Comparison of ENCODE assay signal across 21 cellular contexts in the genomic region with DNA sequence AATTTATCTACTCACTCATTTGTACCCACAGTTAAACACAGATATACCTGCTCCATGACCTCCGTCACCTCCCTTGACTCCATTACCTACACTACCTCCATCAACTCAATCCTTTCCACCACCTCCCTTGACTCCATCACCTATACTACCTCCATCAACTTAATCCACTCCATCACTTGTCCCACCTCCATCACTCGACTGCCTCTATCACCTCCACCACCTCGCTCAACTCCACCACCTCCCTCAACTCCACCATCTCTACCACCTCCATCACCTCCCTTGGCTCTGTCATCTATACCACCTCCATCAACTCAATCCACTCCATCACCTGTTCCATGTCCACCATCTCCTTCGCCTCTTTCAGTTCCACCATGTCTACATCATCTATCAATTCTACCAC. TPM values are rescaled to one million over a fixed set of nuclear protein-coding genes. Genes with fewer than 3 reads are reported as not detected.
DNase-seq lines count a peak whose midpoint lies in the region; ATAC-seq, FAIRE-seq and TF ChIP-seq lines count a peak whose summit lies in the region.
"Had no signal": no experiment of that assay in that cellular context is flagged by ENCODE, and none has a peak within 500 bp of the region (broad histone marks: within the 10 kb centered on the region; RNA-seq: fewer than 3 reads in every experiment).

No MANE protein-coding gene starts in this region.

- no peak overlapping the region for H2BK12ac ChIP-seq in neuronal stem cell (ENCODE audit: low read length)

- H3K4me2 ChIP-seq in GM12878 (ENCODE audit: control insufficient read depth, insufficient read depth) (no peak overlapping the region), neuronal stem cell (ENCODE audit: insufficient read depth, low read length, poor library complexity, severe bottlenecking) (no peak overlapping the region)
- H3K4me2 ChIP-seq: BLaER1, GM23338 had no signal

- TF ChIP-seq RAD21 in GM12878 (IDR thresholded peaks at IDR 0.05; ENCODE audit: insufficient read depth, low read depth, low read length), result no peak

- H2AFZ ChIP-seq in GM12878 (ENCODE audit: control insufficient read depth, low read depth, low read length) (no peak overlapping the region), neuronal stem cell (ENCODE audit: low read length) (no peak overlapping the region)
- H2AFZ ChIP-seq: GM23338 had no signal

- POLR2A ChIA-PET in GM12878 (lab: Charles Lee), result no interaction called here

- RAD21 ChIA-PET in GM12878 (lab: Charles Lee; ENCODE audit: unreplicated experiment), result no interaction called here

- TF ChIP-seq CTCF in GM12878 (IDR thresholded peaks at IDR 0.05 in 2 of 3, conservative IDR thresholded peaks at IDR 0.05 in 1 of 3; ENCODE audit: control insufficient read depth in 2 of 3, extremely low read depth in 1 of 3, insufficient read depth in 1 of 3, low read depth in 3 of 3, low read length in 3 of 3) (no peak), BE2C (IDR thresholded peaks at IDR 0.05; ENCODE audit: low read depth, low read length) (no peak)

- CTCF ChIA-PET in GM12878 (lab: Yijun Ruan, JAX), result no interaction called here

- H2AK5ac ChIP-seq in neuronal stem cell (ENCODE audit: low read depth, low read length), result no peak overlapping the region

- H3K79me1 ChIP-seq in neuronal stem cell (ENCODE audit: low read depth, low read length), result no peaks in the 10 kb centered on the region

- no peak for ATAC-seq in stimulated activated naive CD8-positive, alpha-beta T cell treated with anti-CD3 and anti-CD28 coated beads, Interleukin-15, Interleukin-2, amounts not matched to agents 100 U/mL and 50 U/mL, for 24 hours
- ATAC-seq in GM12878 (no peak), HG02973 (IDR thresholded peaks at IDR 0.05; ENCODE audit: unreplicated experiment) (no peak)
- ATAC-seq: CD8-positive, alpha-beta T cell; GM23338 had no signal

- in situ Hi-C loops in GM12878 (cut with MboI), result no loop called here

- no peaks in the 10 kb centered on the region for H3K36me3 ChIP-seq in GM12878 (ENCODE audit: control insufficient read depth in 2 of 2, insufficient read depth in 2 of 2, low read length in 1 of 2)
- H3K36me3 ChIP-seq in neuronal stem cell (replicated peaks in 1 of 2; ENCODE audit: control insufficient read depth in 2 of 2, insufficient read depth in 2 of 2, low read length in 2 of 2), result no peaks in the 10 kb centered on the region
- no peaks in the 10 kb centered on the region for H3K36me3 ChIP-seq in BE2C
- H3K36me3 ChIP-seq: BLaER1, HAP-1 had no signal

- no peak overlapping the region for H4K91ac ChIP-seq in neuronal stem cell (ENCODE audit: low read depth, low read length, poor library complexity)

- no peak for DNase-seq in stimulated activated naive CD8-positive, alpha-beta T cell treated with anti-CD3 and anti-CD28 coated beads, Interleukin-15, Interleukin-2, amounts not matched to agents 100 U/mL and 50 U/mL, for 24 hours
- DNase-seq in GM12878 (ENCODE audit: low read depth, low spot score) (no peak), neuronal stem cell (ENCODE audit: low spot score) (no peak), BE2C (no peak)
- no peak for DNase-seq in stimulated activated CD4-positive, alpha-beta T cell treated with anti-CD3 and anti-CD28 coated beads, Interleukin-1b, Interleukin-23, amount 100 ng/mL, for 48 hours
- DNase-seq: Caco-2; CD4-positive, CD25-positive, alpha-beta regulatory T cell; CD8-positive, alpha-beta T cell; DMS153; DND-41; GDM1 had no signal

- H3K4ac ChIP-seq in neuronal stem cell (ENCODE audit: low read length), result no peak overlapping the region

- H2BK5ac ChIP-seq in neuronal stem cell (ENCODE audit: low read length), result no peak overlapping the region

- H3K4me3 ChIP-seq in GM12878 (no peak overlapping the region), neuronal stem cell (ENCODE audit: low read length in 2 of 2) (no peak overlapping the region), BE2C (ENCODE audit: low read depth, low read length) (no peak overlapping the region)
- H3K4me3 ChIP-seq: BLaER1, GM23338, HAP-1 had no signal

- peaks cover 5% of the 10 kb centered on the region for H3K36me3 Mint-ChIP-seq in stimulated activated naive CD8-positive, alpha-beta T cell treated with anti-CD3 and anti-CD28 coated beads, Interleukin-15, Interleukin-2, amounts not matched to agents 100 ng/mL and 50 ng/mL, for 24 hours (ENCODE audit: low read depth)
- H3K36me3 Mint-ChIP-seq: CD4-positive, CD25-positive, alpha-beta regulatory T cell had no signal

- no peak overlapping the region for H3K4me3 Mint-ChIP-seq in stimulated activated naive CD8-positive, alpha-beta T cell treated with anti-CD3 and anti-CD28 coated beads, Interleukin-15, Interleukin-2, amounts not matched to agents 100 ng/mL and 50 ng/mL, for 24 hours
- H3K4me3 Mint-ChIP-seq: CD4-positive, CD25-positive, alpha-beta regulatory T cell; CD8-positive, alpha-beta T cell; GM23338 had no signal

- H4K8ac ChIP-seq in neuronal stem cell (ENCODE audit: low read depth, low read length), result no peak overlapping the region

- SMC1A ChIA-PET in GM12878 (lab: Charles Lee; ENCODE audit: uncharacterized antibody, unreplicated experiment), result no interaction called here

- no peak overlapping the region for H2BK120ac ChIP-seq in neuronal stem cell (ENCODE audit: low read depth, low read length)

- FAIRE-seq in GM12878 (lab: Jason Lieb, UNC), result no peak
- FAIRE-seq: GM12892, H54 had no signal

- H3K27ac ChIP-seq in GM12878 (ENCODE audit: control insufficient read depth, insufficient read depth) (no peak overlapping the region), neuronal stem cell (replicated peaks; ENCODE audit: low read length) (no peak overlapping the region)
- H3K27ac ChIP-seq: BLaER1, C4-2B had no signal

- H3K27me3 ChIP-seq in GM12878 (replicated peaks in 1 of 2; ENCODE audit: control insufficient read depth in 2 of 2, insufficient read depth in 2 of 2, low read length in 1 of 2), result no peaks in the 10 kb centered on the region
- no peaks in the 10 kb centered on the region for H3K27me3 ChIP-seq in neuronal stem cell (ENCODE audit: control insufficient read depth in 3 of 3, insufficient read depth in 3 of 3, low read depth in 1 of 3, low read length in 3 of 3)
- no peaks in the 10 kb centered on the region for H3K27me3 ChIP-seq in BE2C
- H3K27me3 ChIP-seq: BLaER1 had no signal

- no peak overlapping the region for H3K23ac ChIP-seq in neuronal stem cell (ENCODE audit: low read depth, low read length, poor library complexity)

- H4K20me1 ChIP-seq in GM12878 (ENCODE audit: control insufficient read depth, insufficient read depth), result no peaks in the 10 kb centered on the region
- H4K20me1 ChIP-seq: BLaER1 had no signal

- H3K79me2 ChIP-seq in GM12878 (ENCODE audit: control insufficient read depth, insufficient read depth, low read length), result no peaks in the 10 kb centered on the region

- peaks cover 30% of the 10 kb centered on the region for H3K27me3 Mint-ChIP-seq in stimulated activated naive CD8-positive, alpha-beta T cell treated with anti-CD3 and anti-CD28 coated beads, Interleukin-15, Interleukin-2, amounts not matched to agents 100 ng/mL and 50 ng/mL, for 24 hours
- H3K27me3 Mint-ChIP-seq: CD4-positive, CD25-positive, alpha-beta regulatory T cell had no signal

- 4% methylated on average over 4 of the region's 4 CpGs for WGBS in GM12878 (ENCODE audit: insufficient coverage, insufficient replicate concordance, low lambda C conversion rate, missing lambda C conversion rate)
- 100% methylated on average over 2 to 4 of the region's 4 CpGs for WGBS in neuronal stem cell (ENCODE audit: extremely low coverage in 2 of 2, insufficient read length in 2 of 2, insufficient replicate concordance in 1 of 2), 2 donors

- BruUV-seq in GM12878 (replicated peaks; lab: Mats Ljungman, UMichigan), result no TSS peak

- no peak for TF ChIP-seq POLR2A in GM12878 (IDR thresholded peaks at IDR 0.05; ENCODE audit: low read depth, low read length)

- peaks cover 13% of the 10 kb centered on the region for H3K9me3 Mint-ChIP-seq in stimulated activated naive CD8-positive, alpha-beta T cell treated with anti-CD3 and anti-CD28 coated beads, Interleukin-15, Interleukin-2, amounts not matched to agents 100 ng/mL and 50 ng/mL, for 24 hours

- H3K9me3 ChIP-seq in GM12878 (replicated peaks; ENCODE audit: control insufficient read depth, insufficient read depth, low read length) (no peaks in the 10 kb centered on the region; the same call in 2 of the 3 replicates), neuronal stem cell (replicated peaks in 1 of 2; ENCODE audit: control insufficient read depth in 2 of 2, insufficient read depth in 1 of 2, low read depth in 1 of 2, low read length in 2 of 2) (peaks cover 0 to 16% of the 10 kb centered on the region in 2 donors), BE2C (no peaks in the 10 kb centered on the region)
- H3K9me3 ChIP-seq: BLaER1, Caco-2, HAP-1 had no signal

- no peak overlapping the region for H3K9ac ChIP-seq in GM12878 (ENCODE audit: control insufficient read depth, insufficient read depth, low read length)
- H3K9ac ChIP-seq in neuronal stem cell (ENCODE audit: low read depth, low read length, poor library complexity), result no peak overlapping the region
- H3K9ac ChIP-seq: BLaER1 had no signal

- peak overlapping the region; percentile 25 for H3K14ac ChIP-seq in neuronal stem cell (ENCODE audit: low read length)

- TF ChIP-seq EP300 in GM12878 (IDR thresholded peaks at IDR 0.05; ENCODE audit: borderline replicate concordance in 1 of 2, control insufficient read depth in 1 of 2, low read depth in 2 of 2, low read length in 2 of 2), result no peak

- H3K18ac ChIP-seq in neuronal stem cell (ENCODE audit: low read length), result no peak overlapping the region

- no peak overlapping the region for H2BK15ac ChIP-seq in neuronal stem cell (ENCODE audit: low read length)

- H3K4me1 Mint-ChIP-seq in stimulated activated naive CD8-positive, alpha-beta T cell treated with anti-CD3 and anti-CD28 coated beads, Interleukin-15, Interleukin-2, amounts not matched to agents 100 ng/mL and 50 ng/mL, for 24 hours (ENCODE audit: low read depth), result peaks cover 7% of the 10 kb centered on the region
- H3K4me1 Mint-ChIP-seq: GM23338 had no signal

- H3K4me1 ChIP-seq in GM12878 (ENCODE audit: control insufficient read depth, insufficient read depth, low read length) (no peaks in the 10 kb centered on the region), neuronal stem cell (ENCODE audit: control insufficient read depth in 2 of 2, insufficient read depth in 1 of 2, low read depth in 1 of 2, low read length in 2 of 2) (no peaks in the 10 kb centered on the region), BE2C (no peaks in the 10 kb centered on the region)
- H3K4me1 ChIP-seq: BLaER1, Caco-2, HAP-1 had no signal

- intact Hi-C loops in GM12878 (cut with micrococcal nuclease; ENCODE audit: unreplicated experiment), result no loop called here

- H3K27ac Mint-ChIP-seq in stimulated activated naive CD8-positive, alpha-beta T cell treated with anti-CD3 and anti-CD28 coated beads, Interleukin-15, Interleukin-2, amounts not matched to agents 100 ng/mL and 50 ng/mL, for 24 hours, result peak overlapping the region; percentile 6
- H3K27ac Mint-ChIP-seq: CD4-positive, CD25-positive, alpha-beta regulatory T cell; CD8-positive, alpha-beta T cell; GM23338 had no signal

RNA-seq across cellular contexts. Expression of gene WNT7A, which starts 51.3 kb away (rescaled TPM):
- not detected in 2 replicates for total RNA-seq in GM12878 (2013; cell fraction: nucleolus; rRNA removed)
- total RNA-seq in GM12878 (2014; rRNA removed), result not detected in 2 replicates
- not detected in 2 replicates for total RNA-seq in GM12878 (2014; rRNA removed; fragmentation: Illumina TruSeq; extraction: Trizol)
- total RNA-seq in GM12878 (2021), result 0.08 TPM in 1 of 2 replicates, not detected in the other
- not detected for polyA plus RNA-seq in GM12878 (2011; ENCODE audit: low read depth)
- not detected in 2 replicates for polyA plus RNA-seq in GM12878 (2011; rRNA removed)
- 0.01 TPM in 1 of 2 replicates, not detected in the other for polyA plus RNA-seq in GM12878 (2011; cell fraction: cytosol; rRNA removed)
- not detected in 2 replicates for polyA plus RNA-seq in GM12878 (2011; cell fraction: nucleus; rRNA removed)
- polyA plus RNA-seq in GM12878 (2012), result not detected in 2 replicates
- polyA plus RNA-seq in GM12878 (2014; fragmentation: Illumina TruSeq; extraction: Trizol), result not detected in 2 replicates
- not detected for polyA plus RNA-seq in GM12878 (2014; fragmentation: Nextera tagmentation; extraction: Ambion mirVana)
- not detected in 2 replicates for polyA plus RNA-seq in GM12878 (2014; rRNA removed)
- not detected for polyA plus RNA-seq in GM12878 (2016; fragmentation: Nextera tagmentation; extraction: Ambion mirVana)
- polyA minus RNA-seq in GM12878 (2011; rRNA and poly(A)+ RNA removed), result not detected in 2 replicates
- not detected in 2 replicates for polyA minus RNA-seq in GM12878 (2011; cell fraction: cytosol; rRNA and poly(A)+ RNA removed)
- not detected in 2 replicates for polyA minus RNA-seq in GM12878 (2011; cell fraction: nucleus; rRNA and poly(A)+ RNA removed)
- polyA plus RNA-seq in neuronal stem cell (2013, experiment 1 of 2), result 0.07 TPM
- 0.06 TPM for polyA plus RNA-seq in neuronal stem cell (2013, experiment 2 of 2)
- polyA plus RNA-seq in BE2C (2012; ENCODE audit: insufficient read depth, insufficient read length, low read depth), result not detected
- total RNA-seq: A172, A673, GM23338 had no signal
- polyA plus RNA-seq: GM23338 had no signal
